Comparison of ENCODE assay signal across 9 cellular contexts in the genomic region with DNA sequence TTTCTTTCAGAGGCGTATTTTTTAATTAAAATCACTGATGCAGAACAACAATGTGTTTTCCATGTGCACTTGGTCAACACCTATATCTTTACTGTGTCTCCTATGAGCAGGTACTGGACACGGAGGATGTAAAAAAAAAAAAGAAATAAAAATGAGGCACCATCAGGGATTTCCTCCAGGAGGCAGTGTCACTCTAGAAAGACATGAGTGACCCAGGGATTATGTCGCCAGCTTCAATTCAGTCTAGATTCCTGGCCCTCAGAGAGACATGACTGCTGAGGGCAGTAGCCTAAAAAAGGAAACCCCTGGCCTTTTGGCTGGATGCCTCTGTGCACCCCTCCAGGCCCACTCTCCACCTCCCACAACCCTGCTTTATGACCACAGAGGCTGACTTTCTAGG. TPM values are rescaled to one million over a fixed set of nuclear protein-coding genes. Genes with fewer than 3 reads are reported as not detected.
DNase-seq lines count a peak whose midpoint lies in the region; ATAC-seq, FAIRE-seq and TF ChIP-seq lines count a peak whose summit lies in the region.
"Had no signal": no experiment of that assay in that cellular context is flagged by ENCODE, and none has a peak within 500 bp of the region (broad histone marks: within the 10 kb centered on the region; RNA-seq: fewer than 3 reads in every experiment).

No MANE protein-coding gene starts in this region.

- no peak overlapping the region for H3K4me2 ChIP-seq in Loucy (ENCODE audit: low read depth, low read length, poor library complexity, severe bottlenecking)

- no peaks in the 10 kb centered on the region for H3K9me2 ChIP-seq in Loucy (replicated peaks; ENCODE audit: low read depth, low read length)

- H3K79me2 ChIP-seq in Loucy (ENCODE audit: insufficient read depth, low read length) = no peaks in the 10 kb centered on the region

- intact Hi-C loops in mucosa of descending colon (cut with DNase I, micrococcal nuclease) = loop anchor here in 1 of 2 donors (5.0 kb wide), 1 partner anchor 110 kb away; no protein-coding TSS in a partner anchor

- H3K4me1 Mint-ChIP-seq in stimulated activated naive CD8-positive, alpha-beta T cell treated with anti-CD3 and anti-CD28 coated beads, Interleukin-15, amount 100 ng/mL, for 72 hours = no peaks in the 10 kb centered on the region

- H3K27me3 ChIP-seq in Loucy (ENCODE audit: insufficient read depth, low read length, poor library complexity, severe bottlenecking) = no peaks in the 10 kb centered on the region

- no peaks in the 10 kb centered on the region for H3K9me3 Mint-ChIP-seq in stimulated activated naive CD8-positive, alpha-beta T cell treated with anti-CD3 and anti-CD28 coated beads, Interleukin-15, amount 100 ng/mL, for 72 hours

- peak; percentile 74 for ATAC-seq in mucosa of descending colon
- ATAC-seq in stimulated activated naive CD8-positive, alpha-beta T cell treated with anti-CD3 and anti-CD28 coated beads, Interleukin-15, amount 100 ng/mL, for 72 hours = no peak

- FAIRE-seq in frontal cortex (lab: Jason Lieb, UNC) = no peak

- H3K27me3 Mint-ChIP-seq in stimulated activated naive CD8-positive, alpha-beta T cell treated with anti-CD3 and anti-CD28 coated beads, Interleukin-15, amount 100 ng/mL, for 72 hours = peaks cover 29% of the 10 kb centered on the region

- H3K4me1 ChIP-seq in Loucy (ENCODE audit: insufficient read depth, low read length, poor library complexity, severe bottlenecking) (no peaks in the 10 kb centered on the region), mucosa of descending colon (ENCODE audit: low read depth) (peaks cover 6% of the 10 kb centered on the region)

- no peak overlapping the region for H3K9ac ChIP-seq in Loucy (ENCODE audit: low read depth, low read length, poor library complexity, severe bottlenecking)

- no peak overlapping the region for H2AFZ ChIP-seq in Loucy (ENCODE audit: low read length)

- H3F3A ChIP-seq in Loucy (ENCODE audit: low read depth) = no peaks in the 10 kb centered on the region

- no peaks in the 10 kb centered on the region for H4K20me1 ChIP-seq in Loucy (ENCODE audit: insufficient read depth, low read length, poor library complexity, severe bottlenecking)

- no peaks in the 10 kb centered on the region for H3K36me3 ChIP-seq in Loucy (ENCODE audit: insufficient read depth, low read length)
- H3K36me3 ChIP-seq in mucosa of descending colon (ENCODE audit: low read depth) = no peaks in the 10 kb centered on the region

- H3K4me3 Mint-ChIP-seq in stimulated activated naive CD8-positive, alpha-beta T cell treated with anti-CD3 and anti-CD28 coated beads, Interleukin-15, amount 100 ng/mL, for 72 hours = no peak overlapping the region

- H3K4me3 ChIP-seq in Loucy (ENCODE audit: low read length, poor library complexity, severe bottlenecking) = no peak overlapping the region
- H3K4me3 ChIP-seq in epithelial cell of esophagus (ENCODE audit: low read length) = no peak overlapping the region
- H3K4me3 ChIP-seq in mucosa of descending colon = no peak overlapping the region

- H3K9me3 ChIP-seq in Loucy (ENCODE audit: insufficient read depth, low read depth, low read length) (no peaks in the 10 kb centered on the region), mucosa of descending colon (no peaks in the 10 kb centered on the region)

- no peak overlapping the region for H3K27ac Mint-ChIP-seq in stimulated activated naive CD8-positive, alpha-beta T cell treated with anti-CD3 and anti-CD28 coated beads, Interleukin-15, amount 100 ng/mL, for 72 hours

- DNase-seq in DMS53 (lab: John Stamatoyannopoulos, UW) (peak; percentile 59), epithelial cell of esophagus (ENCODE audit: low read depth) (peak; percentile 40), mucosa of descending colon (peak in 1 of 3 donors; percentile 47), GM20000 (ENCODE audit: low spot score) (no peak), HPDE6-E6E7 (ENCODE audit: extremely low spot score) (no peak), frontal cortex (ENCODE audit: low spot score in 2 of 2) (no peak)
- no peak for DNase-seq in stimulated activated naive CD8-positive, alpha-beta T cell treated with anti-CD3 and anti-CD28 coated beads, Interleukin-15, amount 100 ng/mL, for 72 hours
- DNase-seq: occipital lobe had no signal

- TF ChIP-seq CTCF in Loucy (conservative IDR thresholded peaks at IDR 0.05; ENCODE audit: low read length) (peak; percentile 58), epithelial cell of esophagus (IDR thresholded peaks at IDR 0.05; ENCODE audit: insufficient read depth, low read depth, low read length, missing control alignments) (peak; percentile 27), mucosa of descending colon (IDR thresholded peaks at IDR 0.05) (no peak), GM20000 (IDR thresholded peaks at IDR 0.05; ENCODE audit: extremely low read depth, missing control alignments) (no peak)

RNA-seq across cellular contexts. Expression of gene IL33, which starts 18.3 kb away (rescaled TPM):
- total RNA-seq in mucosa of descending colon = 10 to 100 TPM in 2 of 3 donors, 1 to 10 TPM in 1; 7.3 to 25.1 (median 16.2) TPM
- 8.6 TPM for total RNA-seq in frontal cortex

Comparison
In these comparisons a context has a peak if more than half of its experiments do, and no peak if none do; other contexts are left out.
1. DNase-seq: peak in DMS53 (single experiment) and epithelial cell of esophagus (single experiment); none in GM20000 (single experiment), HPDE6-E6E7 (single experiment), stimulated activated naive CD8-positive, alpha-beta T cell treated with anti-CD3 and anti-CD28 coated beads, Interleukin-15, amount 100 ng/mL, for 72 hours (0 of 2) and frontal cortex (0 of 2).
2. CTCF ChIP-seq: peak in Loucy (single experiment) and epithelial cell of esophagus (single experiment); none in mucosa of descending colon (single experiment) and GM20000 (single experiment).